8 cellular contexts compared by ENCODE assay signal in the genomic region with DNA sequence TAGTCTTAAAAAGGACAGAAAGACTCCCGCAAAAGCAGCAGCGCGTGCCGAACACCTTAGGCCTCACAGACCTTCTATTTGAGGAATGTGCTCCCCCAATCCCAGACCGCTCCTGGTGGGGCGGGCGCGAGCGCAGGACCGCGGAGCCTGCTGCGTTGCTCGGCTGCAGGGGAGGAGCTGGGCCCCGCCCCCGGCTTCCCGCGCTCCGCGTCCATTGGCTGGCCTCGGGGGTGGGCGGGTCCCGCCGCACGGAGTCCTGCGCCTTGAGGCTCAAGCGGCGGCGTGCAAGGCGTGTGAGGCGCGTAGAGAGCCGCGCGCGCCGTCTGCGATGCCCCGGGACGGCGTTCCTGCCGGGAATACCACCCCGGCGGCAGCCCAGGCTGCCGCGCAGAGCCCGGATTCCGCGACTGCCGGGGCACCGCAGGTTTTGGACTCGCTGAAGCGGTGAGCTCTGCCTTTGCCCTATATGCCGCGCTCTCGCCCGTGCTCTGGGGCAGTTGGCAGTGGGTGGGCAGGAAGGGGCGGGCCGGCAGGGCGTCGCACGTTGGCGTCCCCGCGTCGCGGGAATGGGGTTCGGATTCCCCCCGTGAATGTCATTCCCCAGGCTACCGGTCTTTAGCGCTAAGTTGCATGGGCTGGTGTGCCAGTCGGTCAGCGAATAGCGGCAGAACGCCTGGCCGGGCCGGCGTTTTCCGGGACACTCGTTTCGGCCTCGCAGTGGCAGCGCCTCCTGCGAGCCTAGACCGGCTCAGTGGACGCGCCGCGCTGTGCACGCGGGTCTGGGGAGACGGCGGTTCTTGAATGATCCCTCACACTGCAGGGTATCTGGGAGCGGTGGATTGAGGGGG. TPM values are rescaled to one million over a fixed set of nuclear protein-coding genes. Genes with fewer than 3 reads are reported as not detected.
A peak's percentile ranks its signal among the peaks of the same experiment; 100 is the strongest.
DNase-seq lines count a peak whose midpoint lies in the region; ATAC-seq and TF ChIP-seq lines count a peak whose summit lies in the region.

No MANE protein-coding gene starts in this region.

- no peaks in the 10 kb centered on the region for H4K20me1 ChIP-seq in PC-9 (ENCODE audit: insufficient read depth)

- peaks cover 8% of the 10 kb centered on the region; the same call in 1 of the 2 replicates for H3F3A ChIP-seq in PC-9 (ENCODE audit: insufficient read depth, low read depth)

- peaks cover 22% of the 10 kb centered on the region for H3K36me3 Mint-ChIP-seq in Calu3 (ENCODE audit: insufficient read depth, unreplicated experiment)
- peaks cover 6% of the 10 kb centered on the region for H3K36me3 Mint-ChIP-seq in activated T-helper 17 cell treated with anti-CD3 and anti-CD28 coated beads, Interleukin-2, amount 50 U/mL, for 72 hours (ENCODE audit: low read depth)
- H3K36me3 Mint-ChIP-seq in naive thymus-derived CD8-positive, alpha-beta T cell: peaks cover 0 to 7% (median 3%) of the 10 kb centered on the region in 3 donors

- no peaks in the 10 kb centered on the region for H3K9me3 ChIP-seq in PC-9 (ENCODE audit: insufficient read depth, low read depth)

- BruUV-seq in Calu3 (replicated peaks; lab: Mats Ljungman, UMichigan) (no TSS peak), PC-9 (replicated peaks; lab: Mats Ljungman, UMichigan) (no TSS peak)

- peaks cover 42% of the 10 kb centered on the region for H3K27me3 Mint-ChIP-seq in Calu3 (ENCODE audit: unreplicated experiment)
- H3K27me3 Mint-ChIP-seq in activated T-helper 17 cell treated with anti-CD3 and anti-CD28 coated beads, Interleukin-2, amount 50 U/mL, for 72 hours: peaks cover 72% of the 10 kb centered on the region
- H3K27me3 Mint-ChIP-seq in naive thymus-derived CD8-positive, alpha-beta T cell: peaks cover 54 to 90% (median 68%) of the 10 kb centered on the region in 5 donors

- peak overlapping the region; percentile 86 for H3K4me3 Mint-ChIP-seq in Calu3 (ENCODE audit: low read depth, unreplicated experiment)
- H3K4me3 Mint-ChIP-seq in activated T-helper 17 cell treated with anti-CD3 and anti-CD28 coated beads, Interleukin-2, amount 50 U/mL, for 72 hours: peak overlapping the region; percentile 75
- peak overlapping the region; percentile 72 to 88 (median 76) for H3K4me3 Mint-ChIP-seq in naive thymus-derived CD8-positive, alpha-beta T cell

- H3K27ac ChIP-seq in PC-9: no peak overlapping the region

- CTCF ChIA-PET in Calu3 (lab: Charles Lee) (interaction anchor here (0.9 to 2.2 kb wide), 4 partner anchors 12 to 55 kb away, joined by 3 to 20 read pairs (median 6); a partner anchor contains a TSS), PC-9 (lab: Charles Lee) (interaction anchor here (0.5 to 1.0 kb wide), 4 partner anchors 49 to 139 kb away, joined by 4 to 10 read pairs (median 6); a partner anchor contains a TSS)

- DNase-seq in Calu3 (peak; percentile 98), HT-29 (ENCODE audit: low spot score) (peak; percentile 94), PC-9 (peak; percentile 84 to 95), fibroblast of peridontal ligament (ENCODE audit: extremely low read depth) (peak; percentile 34)
- DNase-seq in naive thymus-derived CD8-positive, alpha-beta T cell: peak; percentile 71 to 86 (median 83)
- peak; percentile 78 to 84 for DNase-seq in stimulated activated CD8-positive, alpha-beta memory T cell treated with anti-CD3 and anti-CD28 coated beads, Interleukin-7, amount 100 ng/mL, for 48 hours (ENCODE audit: extremely low read depth in 1 of 2, low read depth in 1 of 2)

- H3K4me2 ChIP-seq in PC-9: peak overlapping the region; percentile 89

- H3K4me3 ChIP-seq in PC-9: peak overlapping the region; percentile 62

- peak overlapping the region; percentile 96 for H2AFZ ChIP-seq in PC-9

- H3K79me2 ChIP-seq in PC-9 (ENCODE audit: low read depth): 0 out of 2 replicates have a peak, but pooled peaks cover 5% of the 10 kb centered on the region

- no peaks in the 10 kb centered on the region for H3K9me2 ChIP-seq in PC-9 (ENCODE audit: insufficient read depth)

- no peaks in the 10 kb centered on the region for H3K9me3 Mint-ChIP-seq in Calu3 (ENCODE audit: low read depth, unreplicated experiment)
- H3K9me3 Mint-ChIP-seq in activated T-helper 17 cell treated with anti-CD3 and anti-CD28 coated beads, Interleukin-2, amount 50 U/mL, for 72 hours: no peaks in the 10 kb centered on the region
- peaks cover 0 to 6% (median 3%) of the 10 kb centered on the region in 9 donors for H3K9me3 Mint-ChIP-seq in naive thymus-derived CD8-positive, alpha-beta T cell

- peaks cover 19% of the 10 kb centered on the region for H3K4me1 ChIP-seq in PC-9 (replicated peaks; ENCODE audit: insufficient read depth)

- POLR2A ChIA-PET in PC-9 (lab: Charles Lee; ENCODE audit: unreplicated experiment): no interaction called here
- POLR2A ChIA-PET in naive thymus-derived CD8-positive, alpha-beta T cell (lab: Charles Lee): interaction anchor here (1.9 kb wide), 1 partner anchor 55 kb away, joined by 11 read pairs; a partner anchor contains a TSS

- no peaks in the 10 kb centered on the region for H3K27me3 ChIP-seq in PC-9 (ENCODE audit: insufficient read depth, low read depth)

- peaks cover 20% of the 10 kb centered on the region for H3K4me1 Mint-ChIP-seq in Calu3 (ENCODE audit: low read depth, unreplicated experiment)
- H3K4me1 Mint-ChIP-seq in activated T-helper 17 cell treated with anti-CD3 and anti-CD28 coated beads, Interleukin-2, amount 50 U/mL, for 72 hours: no peaks in the 10 kb centered on the region
- H3K4me1 Mint-ChIP-seq in naive thymus-derived CD8-positive, alpha-beta T cell: peaks cover 5 to 19% (median 16%) of the 10 kb centered on the region in 4 donors

- intact Hi-C loops in Calu3 (cut with micrococcal nuclease; ENCODE audit: unreplicated experiment) (loop anchor here (2.0 to 10.0 kb wide), 2 partner anchors 52 to 122 kb away; no protein-coding TSS in a partner anchor), PC-9 (cut with micrococcal nuclease; ENCODE audit: unreplicated experiment) (loop anchor here (2.0 kb wide), 1 partner anchor 50 kb away; a partner anchor contains a TSS)

- ATAC-seq in GM21367 (IDR thresholded peaks at IDR 0.05; ENCODE audit: unreplicated experiment): peak; percentile 97
- peak; percentile 99 for ATAC-seq in activated T-helper 17 cell treated with anti-CD3 and anti-CD28 coated beads, Interleukin-2, amount 50 U/mL, for 72 hours (replicated peaks)
- peak; percentile 98 to 99 for ATAC-seq in naive thymus-derived CD8-positive, alpha-beta T cell

- no peak for TF ChIP-seq CTCF in Calu3 (IDR thresholded peaks at IDR 0.05; ENCODE audit: unreplicated experiment)
- TF ChIP-seq CTCF in PC-9 (conservative IDR thresholded peaks at IDR 0.05): no peak

- H3K27ac Mint-ChIP-seq in Calu3 (ENCODE audit: unreplicated experiment): peak overlapping the region; percentile 41
- H3K27ac Mint-ChIP-seq in activated T-helper 17 cell treated with anti-CD3 and anti-CD28 coated beads, Interleukin-2, amount 50 U/mL, for 72 hours: no peak overlapping the region
- no peak overlapping the region for H3K27ac Mint-ChIP-seq in naive thymus-derived CD8-positive, alpha-beta T cell

- no peaks in the 10 kb centered on the region for H3K36me3 ChIP-seq in PC-9 (ENCODE audit: low read depth)

RNA-seq across cellular contexts. Expression of a gene that starts 49.6 kb away (rescaled TPM):
- 3.6 and 4.0 TPM in 2 replicates for total RNA-seq in Calu3 (2022)
- total RNA-seq in HT-29 (2014; rRNA removed; shearing (Covaris generic)): 1.8 and 2.2 TPM in 2 replicates
- 5.4 and 6.1 TPM in 2 replicates for total RNA-seq in PC-9 (2021)
- total RNA-seq in activated T-helper 17 cell treated with anti-CD3 and anti-CD28 coated beads, Interleukin-2, amount 50 U/mL, for 72 hours: 1 to 10 TPM; 1.3 to 3.3 TPM
- 10 to 100 TPM; 12.1 to 12.2 TPM for total RNA-seq in naive thymus-derived CD8-positive, alpha-beta T cell
- 1 to 10 TPM; 1.9 to 2.5 (median 2.2) TPM for polyA plus RNA-seq in naive thymus-derived CD8-positive, alpha-beta T cell

RNA-seq across cellular contexts. Expression of a gene that starts 55.0 kb away (rescaled TPM):
- total RNA-seq in Calu3 (2022): 127 and 132 TPM in 2 replicates
- total RNA-seq in HT-29 (2014; rRNA removed; shearing (Covaris generic)): 62.5 and 67.9 TPM in 2 replicates
- 109 and 122 TPM in 2 replicates for total RNA-seq in PC-9 (2021)
- 100 to 1,000 TPM in 1 of 2 donors, 10 to 100 TPM in 1; 96.1 to 173 TPM for total RNA-seq in activated T-helper 17 cell treated with anti-CD3 and anti-CD28 coated beads, Interleukin-2, amount 50 U/mL, for 72 hours
- total RNA-seq in naive thymus-derived CD8-positive, alpha-beta T cell: 100 to 1,000 TPM; 163 to 176 TPM
- 10 to 100 TPM; 40.7 to 52.4 (median 51.9) TPM for polyA plus RNA-seq in naive thymus-derived CD8-positive, alpha-beta T cell

Comparison
In these comparisons a context has a peak if more than half of its experiments do, and no peak if none do; other contexts are left out.
1. DNase-seq: peak in every context shown above with its lines; median percentile 98 in Calu3; 94 in HT-29; 90 in PC-9; 83 in naive thymus-derived CD8-positive, alpha-beta T cell; 81 in stimulated activated CD8-positive, alpha-beta memory T cell treated with anti-CD3 and anti-CD28 coated beads, Interleukin-7, amount 100 ng/mL, for 48 hours; 34 in fibroblast of peridontal ligament.